8 cellular contexts compared by ENCODE assay signal in genomic region chr6:33590531-33591198, GRCh38. TPM values are rescaled to one million over a fixed set of nuclear protein-coding genes. Genes with fewer than 3 reads are reported as not detected.
A peak's percentile ranks its signal among the peaks of the same experiment; 100 is the strongest.
DNase-seq lines count a peak whose midpoint lies in the region; ATAC-seq, FAIRE-seq and TF ChIP-seq lines count a peak whose summit lies in the region.

No MANE protein-coding gene starts in this region.

- CTCF ChIA-PET in WTC11 (lab: Charles Lee) = interaction anchor here (0.5 to 4.4 kb wide), 36 partner anchors 8 to 171 kb away, joined by 3 to 71 read pairs (median 5); partner anchors contain the start of genes BAK1, ITPR3 and UQCC2

- H3K4me3 ChIP-seq in GM23248 (no peak overlapping the region), right cardiac atrium (ENCODE audit: low read length) (no peak overlapping the region), small intestine (ENCODE audit: low read depth in 1 of 2, low read length in 2 of 2) (no peak overlapping the region)

- DNase-seq in GM23248 (peak; percentile 53), WTC11 (ENCODE audit: low spot score) (no peak), right cardiac atrium (no peak), small intestine (peak; percentile 86), SHP77 treated with DMSO at 0.1 percent for 48 hours (lab: John Stamatoyannopoulos, UW) (no peak), AG08396 (ENCODE audit: low spot score) (no peak)
- DNase-seq in natural killer cell treated with Interleukin-12 subunit alpha and Interleukin-12 subunit beta and Interleukin-15 and Interleukin-18, amount 100 ng/mL, for 72 hours (ENCODE audit: low spot score) = no peak

- H3F3A ChIP-seq in GM23248 (ENCODE audit: insufficient read depth) = no peaks in the 10 kb centered on the region

- H3K79me2 ChIP-seq in GM23248 (ENCODE audit: insufficient read depth) = no peaks in the 10 kb centered on the region

- H3K4me1 Mint-ChIP-seq in WTC11 = peaks cover 35% of the 10 kb centered on the region
- H3K4me1 Mint-ChIP-seq in natural killer cell treated with Interleukin-12 subunit alpha and Interleukin-12 subunit beta and Interleukin-15 and Interleukin-18, amount 100 ng/mL, for 72 hours (ENCODE audit: low read depth in 2 of 2) = peaks cover 17 to 26% of the 10 kb centered on the region in 2 donors

- peak overlapping the region; percentile 28 for H3K4me2 ChIP-seq in GM23248 (ENCODE audit: unreplicated experiment)

- H2AFZ ChIP-seq in GM23248 = no peak overlapping the region

- H3K27ac Mint-ChIP-seq in WTC11 = peak overlapping the region; percentile 74; the same call in 1 of the 2 replicates
- no peak overlapping the region for H3K27ac Mint-ChIP-seq in natural killer cell treated with Interleukin-12 subunit alpha and Interleukin-12 subunit beta and Interleukin-15 and Interleukin-18, amount 100 ng/mL, for 72 hours

- 42 to 43% methylated on average over 14 to 15 of the region's 15 CpGs for WGBS in GM23248 (ENCODE audit: low coverage in 1 of 2, low lambda C conversion rate in 2 of 2, missing lambda C conversion rate in 2 of 2), 2 experiments
- 65% methylated on average over 15 of the region's 15 CpGs for WGBS in right cardiac atrium
- 23 to 53% (median 36%) methylated on average over 14 to 15 of the region's 15 CpGs for WGBS in small intestine, 3 donors

- no peak overlapping the region for H3K4me3 Mint-ChIP-seq in WTC11
- H3K4me3 Mint-ChIP-seq in natural killer cell treated with Interleukin-12 subunit alpha and Interleukin-12 subunit beta and Interleukin-15 and Interleukin-18, amount 100 ng/mL, for 72 hours = no peak overlapping the region

- H3K36me3 ChIP-seq in GM23248 (ENCODE audit: low read depth) = no peaks in the 10 kb centered on the region
- no peaks in the 10 kb centered on the region for H3K36me3 ChIP-seq in small intestine (ENCODE audit: control insufficient read depth in 2 of 2, insufficient read depth in 2 of 2, low read length in 2 of 2)

- ATAC-seq in WTC11 (peak; percentile 24), right cardiac atrium (peak in 1 of 2 donors; percentile 1), HG03097 (IDR thresholded peaks at IDR 0.05; ENCODE audit: low FRiP score, unreplicated experiment) (no peak)
- no peak for ATAC-seq in natural killer cell treated with Interleukin-12 subunit alpha and Interleukin-12 subunit beta and Interleukin-15 and Interleukin-18, amount 100 ng/mL, for 72 hours

- no peaks in the 10 kb centered on the region for H3K9me2 ChIP-seq in GM23248 (ENCODE audit: insufficient read depth)

- in situ Hi-C loops in GM23248 (cut with MboI) = loop anchor here (25.0 kb wide), 1 partner anchor 447 kb away; no protein-coding TSS in a partner anchor

- intact Hi-C loops in right cardiac atrium (cut with DNase I) = loop anchor here in 1 of 4 donors (10.0 kb wide), 1 partner anchor 174 kb away; no protein-coding TSS in a partner anchor

- no peaks in the 10 kb centered on the region for H3K36me3 Mint-ChIP-seq in WTC11
- no peaks in the 10 kb centered on the region for H3K36me3 Mint-ChIP-seq in natural killer cell treated with Interleukin-12 subunit alpha and Interleukin-12 subunit beta and Interleukin-15 and Interleukin-18, amount 100 ng/mL, for 72 hours

- H3K27me3 ChIP-seq in GM23248 (replicated peaks; ENCODE audit: insufficient read depth) (no peaks in the 10 kb centered on the region), right cardiac atrium (ENCODE audit: control insufficient read depth, insufficient read depth) (no peaks in the 10 kb centered on the region), small intestine (ENCODE audit: control insufficient read depth in 2 of 2, insufficient read depth in 2 of 2, low read length in 2 of 2) (no peaks in the 10 kb centered on the region)

- POLR2A ChIA-PET in WTC11 (lab: Charles Lee) = interaction anchor here (0.9 kb wide), 1 partner anchor 31 kb away, joined by 3 read pairs; the partner anchor contains the start of gene ITPR3

- TF ChIP-seq CTCF in WTC11 (IDR thresholded peaks at IDR 0.05) = no peak

- peaks cover 7% of the 10 kb centered on the region; the same call in 1 of the 2 replicates for H3K9me3 Mint-ChIP-seq in WTC11
- no peaks in the 10 kb centered on the region for H3K9me3 Mint-ChIP-seq in natural killer cell treated with Interleukin-12 subunit alpha and Interleukin-12 subunit beta and Interleukin-15 and Interleukin-18, amount 100 ng/mL, for 72 hours

- H3K9ac ChIP-seq in GM23248 = peak overlapping the region; percentile 48

- H3K27ac ChIP-seq in GM23248 = peak overlapping the region; percentile 80
- peak overlapping the region; percentile 64 for H3K27ac ChIP-seq in right cardiac atrium (ENCODE audit: low read length)
- peak overlapping the region; percentile 95 to 96 for H3K27ac ChIP-seq in small intestine (ENCODE audit: low read depth in 1 of 2, low read length in 1 of 2)

- no peaks in the 10 kb centered on the region; the same call in none of the 2 replicates for H3K27me3 Mint-ChIP-seq in WTC11 (ENCODE audit: low read depth)
- peaks cover 0 to 13% of the 10 kb centered on the region in 2 donors for H3K27me3 Mint-ChIP-seq in natural killer cell treated with Interleukin-12 subunit alpha and Interleukin-12 subunit beta and Interleukin-15 and Interleukin-18, amount 100 ng/mL, for 72 hours

- no peaks in the 10 kb centered on the region for H3K9me3 ChIP-seq in GM23248 (ENCODE audit: low read depth)
- no peaks in the 10 kb centered on the region for H3K9me3 ChIP-seq in right cardiac atrium (ENCODE audit: control insufficient read depth, low read length)
- H3K9me3 ChIP-seq in small intestine (ENCODE audit: control insufficient read depth, low read depth) = no peaks in the 10 kb centered on the region

- no peak for FAIRE-seq in small intestine (lab: Jason Lieb, UNC)

- H4K20me1 ChIP-seq in GM23248 (ENCODE audit: insufficient read depth) = no peaks in the 10 kb centered on the region

- H3K4me1 ChIP-seq in GM23248 (ENCODE audit: insufficient read depth) = peaks cover 15% of the 10 kb centered on the region
- H3K4me1 ChIP-seq in right cardiac atrium (ENCODE audit: control insufficient read depth, insufficient read depth, low read length) = peaks cover 5% of the 10 kb centered on the region
- peaks cover 2 to 7% of the 10 kb centered on the region in 2 donors for H3K4me1 ChIP-seq in small intestine (ENCODE audit: control insufficient read depth in 2 of 2, insufficient read depth in 1 of 2, low read depth in 1 of 2, low read length in 1 of 2)

TF ChIP-seq in WTC11, 78 proteins besides CTCF, POLR2A, EP300 and RAD21 (continues in another document):
- TF ChIP-seq ZNF263 (CRISPR knock-in tag; IDR thresholded peaks at IDR 0.05; ENCODE audit: low read depth) (no peak), ATF3 (CRISPR knock-in tag; conservative IDR thresholded peaks at IDR 0.05) (no peak), ZNF232 (CRISPR knock-in tag; IDR thresholded peaks at IDR 0.05) (no peak), MXD4 (CRISPR knock-in tag; IDR thresholded peaks at IDR 0.05; ENCODE audit: borderline replicate concordance) (no peak), NFE2L1 (CRISPR knock-in tag; IDR thresholded peaks at IDR 0.05) (no peak), ELF4 (CRISPR knock-in tag; IDR thresholded peaks at IDR 0.05; ENCODE audit: low read depth) (no peak), JAZF1 (CRISPR knock-in tag; IDR thresholded peaks at IDR 0.05) (no peak), ZNF219 (CRISPR knock-in tag; IDR thresholded peaks at IDR 0.05; ENCODE audit: borderline replicate concordance) (no peak), ZNF416 (CRISPR knock-in tag; IDR thresholded peaks at IDR 0.05) (no peak), NR1H2 (CRISPR knock-in tag; IDR thresholded peaks at IDR 0.05) (no peak), CREB1 (CRISPR knock-in tag; IDR thresholded peaks at IDR 0.05) (no peak), SMAD3 (CRISPR knock-in tag; IDR thresholded peaks at IDR 0.05; ENCODE audit: borderline replicate concordance) (no peak)
- TF ChIP-seq, protein P1, sequence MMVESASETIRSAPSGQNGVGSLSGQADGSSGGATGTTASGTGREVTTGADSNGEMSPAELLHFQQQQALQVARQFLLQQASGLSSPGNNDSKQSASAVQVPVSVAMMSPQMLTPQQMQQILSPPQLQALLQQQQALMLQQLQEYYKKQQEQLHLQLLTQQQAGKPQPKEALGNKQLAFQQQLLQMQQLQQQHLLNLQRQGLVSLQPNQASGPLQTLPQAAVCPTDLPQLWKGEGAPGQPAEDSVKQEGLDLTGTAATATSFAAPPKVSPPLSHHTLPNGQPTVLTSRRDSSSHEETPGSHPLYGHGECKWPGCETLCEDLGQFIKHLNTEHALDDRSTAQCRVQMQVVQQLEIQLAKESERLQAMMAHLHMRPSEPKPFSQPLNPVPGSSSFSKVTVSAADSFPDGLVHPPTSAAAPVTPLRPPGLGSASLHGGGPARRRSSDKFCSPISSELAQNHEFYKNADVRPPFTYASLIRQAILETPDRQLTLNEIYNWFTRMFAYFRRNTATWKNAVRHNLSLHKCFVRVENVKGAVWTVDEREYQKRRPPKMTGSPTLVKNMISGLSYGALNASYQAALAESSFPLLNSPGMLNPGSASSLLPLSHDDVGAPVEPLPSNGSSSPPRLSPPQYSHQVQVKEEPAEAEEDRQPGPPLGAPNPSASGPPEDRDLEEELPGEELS (CRISPR knock-in tag; IDR thresholded peaks at IDR 0.05) = no peak

RNA-seq across cellular contexts. Expression of gene BAK1, which starts 10.6 kb away (rescaled TPM):
- total RNA-seq in GM23248 (2014; rRNA removed; shearing (Covaris generic)) = 18.8 and 22.5 TPM in 2 replicates
- polyA plus RNA-seq in GM23248 (2016; fragmentation: Nextera tagmentation; extraction: Ambion mirVana) = 30.7 and 37.1 TPM in 2 replicates
- 40.5 to 40.9 TPM (median 40.5 TPM) in 3 replicates for total RNA-seq in WTC11 (2021)
- 10 to 100 TPM; 14.6 to 17.8 (median 16.7) TPM for total RNA-seq in right cardiac atrium
- polyA plus RNA-seq in right cardiac atrium = 17.1 TPM
- polyA plus RNA-seq in small intestine = 100 to 1,000 TPM in 1 of 3 donors, 10 to 100 TPM in 2; 75.6 to 100 (median 85.7) TPM
- total RNA-seq in natural killer cell treated with Interleukin-12 subunit alpha and Interleukin-12 subunit beta and Interleukin-15 and Interleukin-18, amount 100 ng/mL, for 72 hours = 100 to 1,000 TPM; 101 to 103 TPM

RNA-seq across cellular contexts. Expression of gene ITPR3, which starts 30.5 kb away (rescaled TPM):
- 10.4 and 14.3 TPM in 2 replicates for total RNA-seq in GM23248 (2014; rRNA removed; shearing (Covaris generic))
- 4.8 and 4.9 TPM in 2 replicates for polyA plus RNA-seq in GM23248 (2016; fragmentation: Nextera tagmentation; extraction: Ambion mirVana)
- 42.5 to 47.3 TPM (median 42.9 TPM) in 3 replicates for total RNA-seq in WTC11 (2021)
- total RNA-seq in right cardiac atrium = 1 to 10 TPM; 4.7 to 9.1 (median 6.5) TPM
- 5.7 TPM for polyA plus RNA-seq in right cardiac atrium
- polyA plus RNA-seq in small intestine = 10 to 100 TPM; 51.6 to 62.7 (median 55.5) TPM
- 10 to 100 TPM; 27.6 to 77.6 TPM for total RNA-seq in natural killer cell treated with Interleukin-12 subunit alpha and Interleukin-12 subunit beta and Interleukin-15 and Interleukin-18, amount 100 ng/mL, for 72 hours

Comparison
In these comparisons a context has a peak if more than half of its experiments do, and no peak if none do; other contexts are left out.
1. DNase-seq: peak in GM23248 (single experiment) and small intestine (single experiment); none in WTC11 (single experiment), right cardiac atrium (0 of 3), natural killer cell treated with Interleukin-12 subunit alpha and Interleukin-12 subunit beta and Interleukin-15 and Interleukin-18, amount 100 ng/mL, for 72 hours (single experiment), SHP77 treated with DMSO at 0.1 percent for 48 hours (single experiment) and AG08396 (single experiment).
2. Peak in every context shown above with its lines, with median percentiles within 50 percentile points of each other: H3K27ac ChIP-seq.